In the genomic region with DNA sequence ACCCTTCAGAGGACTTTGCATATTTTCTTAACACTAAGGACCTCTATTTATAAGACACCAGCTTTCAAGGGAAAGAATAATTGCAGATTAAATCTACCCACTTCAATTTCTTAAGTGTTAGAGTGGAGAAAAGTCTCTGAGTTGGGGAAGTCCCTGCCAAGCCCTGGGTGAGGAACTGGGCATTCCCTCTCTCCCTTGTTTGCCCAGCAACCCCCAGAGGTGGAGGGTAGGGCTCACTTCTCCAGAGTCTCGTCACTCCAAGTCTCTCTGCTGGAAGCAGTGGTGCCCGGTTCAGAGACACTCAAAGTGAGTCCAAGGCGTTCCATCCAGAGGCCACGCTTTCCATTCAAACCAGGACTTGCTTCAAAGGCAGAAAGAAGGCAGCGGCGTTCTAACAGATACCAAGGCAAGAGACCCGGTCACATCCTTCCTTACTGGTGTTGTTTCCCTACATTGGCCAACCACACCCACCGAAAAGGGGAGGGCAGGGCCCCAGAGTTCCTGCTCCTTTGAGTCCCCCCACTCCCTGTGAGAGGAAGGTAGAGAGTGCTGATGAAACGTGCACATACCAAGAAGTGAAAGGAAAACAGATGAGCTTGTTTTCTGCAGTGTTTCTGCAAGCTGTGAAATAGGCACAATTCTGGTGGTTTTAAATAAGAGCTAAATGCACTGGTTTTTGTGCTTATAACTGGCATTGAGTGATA, we compare ENCODE assay signal across 14 cellular contexts. TPM values are rescaled to one million over a fixed set of nuclear protein-coding genes. Genes with fewer than 3 reads are reported as not detected.
A peak's percentile ranks its signal among the peaks of the same experiment; 100 is the strongest.
DNase-seq lines count a peak whose midpoint lies in the region; TF ChIP-seq lines count a peak whose summit lies in the region.
"Had no signal": no experiment of that assay in that cellular context is flagged by ENCODE, and none has a peak within 500 bp of the region (broad histone marks: within the 10 kb centered on the region; RNA-seq: fewer than 3 reads in every experiment).

No MANE protein-coding gene starts in this region.

- POLR2A ChIA-PET in CD8-positive, alpha-beta memory T cell (lab: Charles Lee) = no interaction called here

- H3K27ac Mint-ChIP-seq in T-helper 2 cell treated with Interferon-gamma antibody and Interleukin-4, amounts not matched to agents 5 μg/mL and 100 μg/mL, for 36 hours = peak overlapping the region; percentile 64
- H3K27ac Mint-ChIP-seq in CD8-positive, alpha-beta memory T cell = no peak overlapping the region
- H3K27ac Mint-ChIP-seq: stimulated activated memory B cell treated with anti-CD40 and anti-IgM and Interleukin-4, amounts not matched to agents 10 μg/mL and 1 μg/mL and 100 μg/mL, for 72 hours had no signal

- DNase-seq in T-helper 2 cell treated with Interferon-gamma antibody and Interleukin-4, amounts not matched to agents 5 μg/mL and 100 μg/mL, for 36 hours (ENCODE audit: low spot score) = no peak
- DNase-seq in T-helper 2 cell (no peak), NOMO-1 (lab: John Stamatoyannopoulos, UW; ENCODE audit: unreplicated experiment in 2 of 2) (peak; percentile 44 to 60), choroid plexus epithelial cell (ENCODE audit: low read depth) (peak; percentile 60), osteoblast (ENCODE audit: insufficient read length, low spot score, missing footprints) (no peak), NCI-H2029 (lab: John Stamatoyannopoulos, UW) (no peak), NCI-H748 treated with DMSO at 0.1 percent for 48 hours (lab: John Stamatoyannopoulos, UW) (no peak)
- no peak for DNase-seq in CD8-positive, alpha-beta memory T cell
- DNase-seq: activated effector memory CD4-positive, alpha-beta T cell treated with Interleukin-2 at 50 U/mL for 16 hours; DMS79 treated with DMSO at 0.1 percent for 48 hours; islet precursor cell; NCI-H1417 treated with DMSO at 0.1 percent for 48 hours had no signal

- H3K4me1 Mint-ChIP-seq in T-helper 2 cell treated with Interferon-gamma antibody and Interleukin-4, amounts not matched to agents 5 μg/mL and 100 μg/mL, for 36 hours (ENCODE audit: low read depth) = peaks cover 14% of the 10 kb centered on the region
- H3K4me1 Mint-ChIP-seq in CD8-positive, alpha-beta memory T cell = peaks cover 4 to 7% (median 6%) of the 10 kb centered on the region in 3 donors

- no peaks in the 10 kb centered on the region for H3K79me2 ChIP-seq in osteoblast (ENCODE audit: insufficient read depth, low read length)

- peaks cover 6% of the 10 kb centered on the region for H3K4me1 ChIP-seq in osteoblast (ENCODE audit: insufficient read depth, low read length)
- no peaks in the 10 kb centered on the region for H3K4me1 ChIP-seq in CD8-positive, alpha-beta memory T cell (ENCODE audit: insufficient read depth, low read length)

- no peak overlapping the region for H3K27ac ChIP-seq in osteoblast (ENCODE audit: low read depth, low read length)
- no peak overlapping the region for H3K27ac ChIP-seq in CD8-positive, alpha-beta memory T cell (ENCODE audit: low read depth, low read length)

- peak overlapping the region; percentile 64 for H2AFZ ChIP-seq in osteoblast (ENCODE audit: low read length)

- CTCF ChIA-PET in CD8-positive, alpha-beta memory T cell (lab: Charles Lee) = no interaction called here

- no peaks in the 10 kb centered on the region for H3K9me3 Mint-ChIP-seq in T-helper 2 cell treated with Interferon-gamma antibody and Interleukin-4, amounts not matched to agents 5 μg/mL and 100 μg/mL, for 36 hours
- H3K9me3 Mint-ChIP-seq in CD8-positive, alpha-beta memory T cell = no peaks in the 10 kb centered on the region
- H3K9me3 Mint-ChIP-seq: stimulated activated memory B cell treated with anti-CD40 and anti-IgM and Interleukin-4, amounts not matched to agents 10 μg/mL and 1 μg/mL and 100 μg/mL, for 72 hours had no signal

- peak overlapping the region; percentile 58 for H3K4me3 Mint-ChIP-seq in T-helper 2 cell treated with Interferon-gamma antibody and Interleukin-4, amounts not matched to agents 5 μg/mL and 100 μg/mL, for 36 hours
- H3K4me3 Mint-ChIP-seq in CD8-positive, alpha-beta memory T cell = no peak overlapping the region
- H3K4me3 Mint-ChIP-seq: stimulated activated memory B cell treated with anti-CD40 and anti-IgM and Interleukin-4, amounts not matched to agents 10 μg/mL and 1 μg/mL and 100 μg/mL, for 72 hours had no signal

- H3K4me2 ChIP-seq in osteoblast (ENCODE audit: insufficient read depth, low read length) = peak overlapping the region; percentile 68

- peaks cover 9% of the 10 kb centered on the region for H3K27me3 Mint-ChIP-seq in T-helper 2 cell treated with Interferon-gamma antibody and Interleukin-4, amounts not matched to agents 5 μg/mL and 100 μg/mL, for 36 hours (ENCODE audit: low read depth)
- peaks cover 18 to 38% of the 10 kb centered on the region in 2 donors for H3K27me3 Mint-ChIP-seq in CD8-positive, alpha-beta memory T cell

- H3K9me3 ChIP-seq in osteoblast (ENCODE audit: low read depth, low read length) = no peaks in the 10 kb centered on the region
- H3K9me3 ChIP-seq in CD8-positive, alpha-beta memory T cell (ENCODE audit: low read length) = no peaks in the 10 kb centered on the region

- TF ChIP-seq CTCF in choroid plexus epithelial cell (conservative IDR thresholded peaks at IDR 0.05; ENCODE audit: low read depth, low read length) (no peak), osteoblast (IDR thresholded peaks at IDR 0.05; ENCODE audit: extremely low read depth, low read depth, low read length) (no peak)

- no peaks in the 10 kb centered on the region for H4K20me1 ChIP-seq in osteoblast (ENCODE audit: insufficient read depth, low read length)

- H3K27me3 ChIP-seq in osteoblast (ENCODE audit: insufficient read depth, low read length) = no peaks in the 10 kb centered on the region
- peaks cover under 1% of the 10 kb centered on the region for H3K27me3 ChIP-seq in CD8-positive, alpha-beta memory T cell (ENCODE audit: insufficient read depth, low read length, poor library complexity, severe bottlenecking)

- no peaks in the 10 kb centered on the region for H3K36me3 Mint-ChIP-seq in T-helper 2 cell treated with Interferon-gamma antibody and Interleukin-4, amounts not matched to agents 5 μg/mL and 100 μg/mL, for 36 hours (ENCODE audit: low read depth)
- H3K36me3 Mint-ChIP-seq in CD8-positive, alpha-beta memory T cell = no peaks in the 10 kb centered on the region
- H3K36me3 Mint-ChIP-seq: stimulated activated memory B cell treated with anti-CD40 and anti-IgM and Interleukin-4, amounts not matched to agents 10 μg/mL and 1 μg/mL and 100 μg/mL, for 72 hours had no signal

- no peaks in the 10 kb centered on the region for H3K36me3 ChIP-seq in osteoblast (ENCODE audit: insufficient read depth, low read length)
- no peaks in the 10 kb centered on the region for H3K36me3 ChIP-seq in CD8-positive, alpha-beta memory T cell (ENCODE audit: insufficient read depth, low read length)

- peak overlapping the region; percentile 22 for H3K4me3 ChIP-seq in choroid plexus epithelial cell (ENCODE audit: low read depth, low read length)
- H3K4me3 ChIP-seq in osteoblast (ENCODE audit: insufficient read depth, low read length) = peak overlapping the region; percentile 36
- H3K4me3 ChIP-seq in CD8-positive, alpha-beta memory T cell (ENCODE audit: low read length) = no peak overlapping the region

RNA-seq across cellular contexts. Expression of a gene that starts 6.1 kb away (rescaled TPM):
- total RNA-seq in osteoblast = 4.1 and 7.6 TPM in 2 replicates
- total RNA-seq in CD8-positive, alpha-beta memory T cell = not detected
- polyA plus RNA-seq in CD8-positive, alpha-beta memory T cell = not detected

RNA-seq across cellular contexts. Expression of a gene that starts 57.4 kb away (rescaled TPM):
- total RNA-seq in osteoblast = 0.59 and 0.72 TPM in 2 replicates
- not detected for total RNA-seq in CD8-positive, alpha-beta memory T cell
- not detected for polyA plus RNA-seq in CD8-positive, alpha-beta memory T cell
- total RNA-seq: chondrocyte had no signal

Comparison
In these comparisons a context has a peak if more than half of its experiments do, and no peak if none do; other contexts are left out.
1. DNase-seq: peak in NOMO-1 (2 of 2) and choroid plexus epithelial cell (single experiment); none in T-helper 2 cell treated with Interferon-gamma antibody and Interleukin-4, amounts not matched to agents 5 μg/mL and 100 μg/mL, for 36 hours (single experiment), T-helper 2 cell (0 of 5), osteoblast (single experiment), NCI-H2029 (single experiment), CD8-positive, alpha-beta memory T cell (0 of 5) and NCI-H748 treated with DMSO at 0.1 percent for 48 hours (single experiment).